Comparison of ENCODE assay signal across 20 cellular contexts in the genomic region with DNA sequence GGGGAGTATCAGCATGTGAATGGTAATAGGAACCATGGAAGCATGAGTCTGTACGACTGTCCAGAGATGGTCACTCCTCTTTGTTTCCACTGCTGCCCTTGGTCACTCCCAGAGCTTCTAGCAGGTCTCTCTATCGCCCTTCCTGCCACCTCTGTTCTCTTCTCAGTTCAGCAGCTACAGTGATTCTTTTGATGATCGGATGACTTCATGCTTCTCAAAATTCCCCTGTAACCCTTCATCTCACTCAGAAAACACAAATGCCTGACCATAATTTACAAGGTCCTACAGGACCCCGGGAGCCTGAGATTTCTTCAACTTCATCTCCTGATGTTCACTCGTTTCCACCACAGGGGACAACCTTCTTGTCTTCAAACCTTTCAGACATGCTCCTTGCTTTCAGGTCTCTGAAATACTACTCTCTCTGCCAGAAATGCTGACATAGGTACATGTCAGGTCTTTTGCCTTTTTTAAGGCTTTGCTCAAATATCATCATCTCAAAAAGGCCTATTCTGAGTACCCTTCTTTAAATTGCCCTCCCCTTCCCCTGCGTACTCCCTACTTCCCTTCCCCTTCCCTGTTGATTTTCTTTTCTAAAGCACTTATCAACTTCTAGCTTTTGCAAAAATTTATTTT.
"Had no signal": no experiment of that assay in that cellular context is flagged by ENCODE, and none has a peak within 500 bp of the region (broad histone marks: within the 10 kb centered on the region; RNA-seq: fewer than 3 reads in every experiment).

No MANE protein-coding gene starts in this region.

- H3K27me3 Mint-ChIP-seq: activated naive CD8-positive, alpha-beta T cell treated with anti-CD3 and anti-CD28 coated beads, Interleukin-2, amount 50 U/mL, for 24 hours; naive B cell had no signal

- H3K27ac Mint-ChIP-seq: activated naive CD8-positive, alpha-beta T cell treated with anti-CD3 and anti-CD28 coated beads, Interleukin-2, amount 50 U/mL, for 24 hours; activated T-helper 1 cell treated with anti-CD3 and anti-CD28 coated beads, Interleukin-12 subunit alpha, Interleukin-12 subunit beta, Interleukin-2, Interleukin-4 antibody, amounts not matched to agents 30 ng/mL and 10 ng/mL and 1 ng/mL, durations not matched to agents 14 hours and 24 hours and 36 hours; stimulated activated effector memory CD8-positive, alpha-beta T cell treated with anti-CD3 and anti-CD28 coated beads, Interleukin-12 subunit alpha, Interleukin-12 subunit beta, amount 100 ng/mL, for 72 hours had no signal

- DNase-seq: activated CD4-positive, alpha-beta T cell treated with anti-CD3 and anti-CD28 coated beads for 1 hour; activated CD8-positive, alpha-beta memory T cell treated with anti-CD3 and anti-CD28 coated beads, Interleukin-2, amount 50 U/mL, for 48 hours; activated naive CD4-positive, alpha-beta T cell; activated naive CD8-positive, alpha-beta T cell treated with anti-CD3 and anti-CD28 coated beads, Interleukin-2, amount 50 U/mL, for 24 hours; aorta; cerebellar nuclear complex; effector CD8-positive, alpha-beta T cell; foreskin fibroblast; glutamatergic neuron; hypothalamus; kidney; left ventricle myocardium inferior; naive B cell; ovary; retina; T1000; uterus had no signal

- H3K27ac ChIP-seq: left ventricle myocardium inferior, ovary, tibial nerve, uterus had no signal

- H3K9me3 ChIP-seq: left ventricle myocardium inferior, ovary, tibial nerve, uterus had no signal

- H3K9me3 Mint-ChIP-seq: naive B cell; stimulated activated effector memory CD8-positive, alpha-beta T cell treated with anti-CD3 and anti-CD28 coated beads, Interleukin-12 subunit alpha, Interleukin-12 subunit beta, amount 100 ng/mL, for 72 hours had no signal

- H3K4me1 ChIP-seq: left ventricle myocardium inferior, tibial nerve, uterus had no signal

- ATAC-seq: stimulated activated effector memory CD8-positive, alpha-beta T cell treated with anti-CD3 and anti-CD28 coated beads, Interleukin-12 subunit alpha, Interleukin-12 subunit beta, amount 100 ng/mL, for 72 hours had no signal

- H3K27me3 ChIP-seq: ovary, tibial nerve, uterus had no signal

- H3K4me3 Mint-ChIP-seq: activated naive CD8-positive, alpha-beta T cell treated with anti-CD3 and anti-CD28 coated beads, Interleukin-2, amount 50 U/mL, for 24 hours; activated T-helper 1 cell treated with anti-CD3 and anti-CD28 coated beads, Interleukin-12 subunit alpha, Interleukin-12 subunit beta, Interleukin-2, Interleukin-4 antibody, amounts not matched to agents 30 ng/mL and 10 ng/mL and 1 ng/mL, durations not matched to agents 14 hours and 24 hours and 36 hours; naive B cell; stimulated activated effector memory CD8-positive, alpha-beta T cell treated with anti-CD3 and anti-CD28 coated beads, Interleukin-12 subunit alpha, Interleukin-12 subunit beta, amount 100 ng/mL, for 72 hours had no signal

- H3K4me3 ChIP-seq: left ventricle myocardium inferior, ovary, tibial nerve, uterus had no signal

- H3K36me3 ChIP-seq: left ventricle myocardium inferior, ovary, tibial nerve, uterus had no signal

- H3K36me3 Mint-ChIP-seq: naive B cell; stimulated activated effector memory CD8-positive, alpha-beta T cell treated with anti-CD3 and anti-CD28 coated beads, Interleukin-12 subunit alpha, Interleukin-12 subunit beta, amount 100 ng/mL, for 72 hours had no signal
